In the genomic region with DNA sequence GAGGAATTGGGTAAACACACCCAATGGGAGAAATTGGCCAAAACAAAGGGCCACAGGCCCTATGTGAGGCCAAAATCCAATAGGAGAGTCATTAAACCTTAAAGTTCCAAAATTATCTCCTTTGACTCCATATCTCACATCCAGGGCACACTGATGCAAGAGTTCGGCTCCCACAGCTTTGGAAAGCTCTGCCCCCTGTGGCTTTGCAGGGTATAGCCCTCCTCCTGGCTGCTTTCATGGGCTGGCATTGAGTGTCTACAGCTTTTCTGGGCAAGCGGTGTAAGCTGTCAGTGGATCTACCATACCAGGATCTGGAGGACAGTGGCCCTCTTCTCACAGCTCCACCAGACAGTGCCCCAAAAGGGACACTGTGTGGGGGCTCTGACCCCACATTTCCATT, we compare ENCODE assay signal across 1 cellular context.
TF ChIP-seq lines count a peak whose summit lies in the region.

No MANE protein-coding gene starts in this region.

TF ChIP-seq in SK-N-SH, 30 proteins besides CTCF, POLR2A, EP300 and RAD21 (continued from another document):
- TF ChIP-seq, protein P1, sequence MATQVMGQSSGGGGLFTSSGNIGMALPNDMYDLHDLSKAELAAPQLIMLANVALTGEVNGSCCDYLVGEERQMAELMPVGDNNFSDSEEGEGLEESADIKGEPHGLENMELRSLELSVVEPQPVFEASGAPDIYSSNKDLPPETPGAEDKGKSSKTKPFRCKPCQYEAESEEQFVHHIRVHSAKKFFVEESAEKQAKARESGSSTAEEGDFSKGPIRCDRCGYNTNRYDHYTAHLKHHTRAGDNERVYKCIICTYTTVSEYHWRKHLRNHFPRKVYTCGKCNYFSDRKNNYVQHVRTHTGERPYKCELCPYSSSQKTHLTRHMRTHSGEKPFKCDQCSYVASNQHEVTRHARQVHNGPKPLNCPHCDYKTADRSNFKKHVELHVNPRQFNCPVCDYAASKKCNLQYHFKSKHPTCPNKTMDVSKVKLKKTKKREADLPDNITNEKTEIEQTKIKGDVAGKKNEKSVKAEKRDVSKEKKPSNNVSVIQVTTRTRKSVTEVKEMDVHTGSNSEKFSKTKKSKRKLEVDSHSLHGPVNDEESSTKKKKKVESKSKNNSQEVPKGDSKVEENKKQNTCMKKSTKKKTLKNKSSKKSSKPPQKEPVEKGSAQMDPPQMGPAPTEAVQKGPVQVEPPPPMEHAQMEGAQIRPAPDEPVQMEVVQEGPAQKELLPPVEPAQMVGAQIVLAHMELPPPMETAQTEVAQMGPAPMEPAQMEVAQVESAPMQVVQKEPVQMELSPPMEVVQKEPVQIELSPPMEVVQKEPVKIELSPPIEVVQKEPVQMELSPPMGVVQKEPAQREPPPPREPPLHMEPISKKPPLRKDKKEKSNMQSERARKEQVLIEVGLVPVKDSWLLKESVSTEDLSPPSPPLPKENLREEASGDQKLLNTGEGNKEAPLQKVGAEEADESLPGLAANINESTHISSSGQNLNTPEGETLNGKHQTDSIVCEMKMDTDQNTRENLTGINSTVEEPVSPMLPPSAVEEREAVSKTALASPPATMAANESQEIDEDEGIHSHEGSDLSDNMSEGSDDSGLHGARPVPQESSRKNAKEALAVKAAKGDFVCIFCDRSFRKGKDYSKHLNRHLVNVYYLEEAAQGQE (IDR thresholded peaks at IDR 0.05; ENCODE audit: low read depth, low read length), result no peak
- TF ChIP-seq SIN3A (IDR thresholded peaks at IDR 0.05; ENCODE audit: borderline replicate concordance, low read depth, low read length), result no peak
- TF ChIP-seq EZH2phosphoT487 (IDR thresholded peaks at IDR 0.05; ENCODE audit: borderline replicate concordance, low read depth), result no peak
- TF ChIP-seq FOSL2 (IDR thresholded peaks at IDR 0.05; ENCODE audit: borderline replicate concordance, low read depth), result no peak
- no peak for TF ChIP-seq RFX5 (IDR thresholded peaks at IDR 0.05; ENCODE audit: low read length)
- TF ChIP-seq, protein P2, sequence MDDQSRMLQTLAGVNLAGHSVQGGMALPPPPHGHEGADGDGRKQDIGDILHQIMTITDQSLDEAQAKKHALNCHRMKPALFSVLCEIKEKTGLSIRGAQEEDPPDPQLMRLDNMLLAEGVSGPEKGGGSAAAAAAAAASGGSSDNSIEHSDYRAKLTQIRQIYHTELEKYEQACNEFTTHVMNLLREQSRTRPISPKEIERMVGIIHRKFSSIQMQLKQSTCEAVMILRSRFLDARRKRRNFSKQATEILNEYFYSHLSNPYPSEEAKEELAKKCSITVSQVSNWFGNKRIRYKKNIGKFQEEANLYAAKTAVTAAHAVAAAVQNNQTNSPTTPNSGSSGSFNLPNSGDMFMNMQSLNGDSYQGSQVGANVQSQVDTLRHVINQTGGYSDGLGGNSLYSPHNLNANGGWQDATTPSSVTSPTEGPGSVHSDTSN (IDR thresholded peaks at IDR 0.05), result no peak
- TF ChIP-seq, protein P3, sequence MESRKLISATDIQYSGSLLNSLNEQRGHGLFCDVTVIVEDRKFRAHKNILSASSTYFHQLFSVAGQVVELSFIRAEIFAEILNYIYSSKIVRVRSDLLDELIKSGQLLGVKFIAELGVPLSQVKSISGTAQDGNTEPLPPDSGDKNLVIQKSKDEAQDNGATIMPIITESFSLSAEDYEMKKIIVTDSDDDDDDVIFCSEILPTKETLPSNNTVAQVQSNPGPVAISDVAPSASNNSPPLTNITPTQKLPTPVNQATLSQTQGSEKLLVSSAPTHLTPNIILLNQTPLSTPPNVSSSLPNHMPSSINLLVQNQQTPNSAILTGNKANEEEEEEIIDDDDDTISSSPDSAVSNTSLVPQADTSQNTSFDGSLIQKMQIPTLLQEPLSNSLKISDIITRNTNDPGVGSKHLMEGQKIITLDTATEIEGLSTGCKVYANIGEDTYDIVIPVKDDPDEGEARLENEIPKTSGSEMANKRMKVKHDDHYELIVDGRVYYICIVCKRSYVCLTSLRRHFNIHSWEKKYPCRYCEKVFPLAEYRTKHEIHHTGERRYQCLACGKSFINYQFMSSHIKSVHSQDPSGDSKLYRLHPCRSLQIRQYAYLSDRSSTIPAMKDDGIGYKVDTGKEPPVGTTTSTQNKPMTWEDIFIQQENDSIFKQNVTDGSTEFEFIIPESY (IDR thresholded peaks at IDR 0.05; ENCODE audit: borderline replicate concordance, low read depth), result no peak
- TF ChIP-seq MEF2A (IDR thresholded peaks at IDR 0.05; ENCODE audit: borderline replicate concordance, low read depth), result no peak
- no peak for TF ChIP-seq JUND (IDR thresholded peaks at IDR 0.05)
- TF ChIP-seq, protein P4, sequence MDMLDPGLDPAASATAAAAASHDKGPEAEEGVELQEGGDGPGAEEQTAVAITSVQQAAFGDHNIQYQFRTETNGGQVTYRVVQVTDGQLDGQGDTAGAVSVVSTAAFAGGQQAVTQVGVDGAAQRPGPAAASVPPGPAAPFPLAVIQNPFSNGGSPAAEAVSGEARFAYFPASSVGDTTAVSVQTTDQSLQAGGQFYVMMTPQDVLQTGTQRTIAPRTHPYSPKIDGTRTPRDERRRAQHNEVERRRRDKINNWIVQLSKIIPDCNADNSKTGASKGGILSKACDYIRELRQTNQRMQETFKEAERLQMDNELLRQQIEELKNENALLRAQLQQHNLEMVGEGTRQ (IDR thresholded peaks at IDR 0.05; ENCODE audit: borderline replicate concordance, low read depth, low read length), result no peak
- TF ChIP-seq RXRA (IDR thresholded peaks at IDR 0.05; ENCODE audit: borderline replicate concordance, low read depth), result no peak
- TF ChIP-seq MXI1 (IDR thresholded peaks at IDR 0.05; ENCODE audit: low read depth, low read length), result no peak
- no peak for TF ChIP-seq TAF1 (IDR thresholded peaks at IDR 0.05; ENCODE audit: borderline replicate concordance, low read depth, low read length)
- no peak for TF ChIP-seq RCOR1 (IDR thresholded peaks at IDR 0.05; ENCODE audit: low read length)
- TF ChIP-seq, protein P5, sequence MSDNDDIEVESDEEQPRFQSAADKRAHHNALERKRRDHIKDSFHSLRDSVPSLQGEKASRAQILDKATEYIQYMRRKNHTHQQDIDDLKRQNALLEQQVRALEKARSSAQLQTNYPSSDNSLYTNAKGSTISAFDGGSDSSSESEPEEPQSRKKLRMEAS (IDR thresholded peaks at IDR 0.05; ENCODE audit: low read depth), result no peak
- TF ChIP-seq CHD2 (IDR thresholded peaks at IDR 0.05; ENCODE audit: low read length, partially characterized antibody), result no peak
